12 cellular contexts compared by ENCODE assay signal in genomic region chr9:77847626-77848025, GRCh38.
DNase-seq lines count a peak whose midpoint lies in the region; ATAC-seq and TF ChIP-seq lines count a peak whose summit lies in the region.
"Had no signal": no experiment of that assay in that cellular context is flagged by ENCODE, and none has a peak within 500 bp of the region (broad histone marks: within the 10 kb centered on the region; RNA-seq: fewer than 3 reads in every experiment).

No MANE protein-coding gene starts in this region.

- intact Hi-C loops in ascending aorta (cut with DNase I) (loop anchor here (2.0 to 10.0 kb wide), 5 partner anchors 40 to 1453 kb away; partner anchors contain the start of gene RFK), lower lobe of right lung (cut with DNase I) (no loop called here), tibial artery (cut with DNase I; ENCODE audit: low total_unique reads) (loop anchor here (5.0 kb wide), 1 partner anchor 185 kb away; the partner anchor contains the start of gene GNAQ)

- peaks cover 29% of the 10 kb centered on the region for H3K4me1 Mint-ChIP-seq in activated naive CD8-positive, alpha-beta T cell (ENCODE audit: low read depth)
- peaks cover 26% of the 10 kb centered on the region for H3K4me1 Mint-ChIP-seq in activated naive CD8-positive, alpha-beta T cell treated with anti-CD3 and anti-CD28 coated beads for 36 hours

- H3K4me1 ChIP-seq in ascending aorta (peaks cover 17 to 48% of the 10 kb centered on the region in 2 donors), lower lobe of right lung (peaks cover 73% of the 10 kb centered on the region), tibial artery (peaks cover 0 to 60% (median 53%) of the 10 kb centered on the region in 4 donors)

- no peaks in the 10 kb centered on the region for H3K9me3 ChIP-seq in ascending aorta
- H3K9me3 ChIP-seq in lower lobe of right lung: no peaks in the 10 kb centered on the region
- H3K9me3 ChIP-seq in tibial artery: no peaks in the 10 kb centered on the region

- peaks cover 2% of the 10 kb centered on the region for H3K36me3 Mint-ChIP-seq in activated naive CD8-positive, alpha-beta T cell
- H3K36me3 Mint-ChIP-seq in activated naive CD8-positive, alpha-beta T cell treated with anti-CD3 and anti-CD28 coated beads for 36 hours: peaks cover 3% of the 10 kb centered on the region

- DNase-seq in activated naive CD8-positive, alpha-beta T cell treated with anti-CD3 and anti-CD28 coated beads for 36 hours: no peak
- no peak for DNase-seq in ascending aorta (ENCODE audit: low spot score in 2 of 2)
- no peak for DNase-seq in lower lobe of right lung
- no peak for DNase-seq in tibial artery
- no peak for DNase-seq in stimulated activated CD4-positive, alpha-beta T cell treated with anti-CD3 and anti-CD28 coated beads, Interleukin-2, amount 100 ng/mL, for 24 hours
- no peak for DNase-seq in HuH-7.5 (ENCODE audit: low spot score)
- DNase-seq: activated naive CD4-positive, alpha-beta T cell; DMS79; NCI-H1092 treated with DMSO at 0.1 percent for 48 hours had no signal

- no peaks in the 10 kb centered on the region for H3K36me3 ChIP-seq in ascending aorta
- no peaks in the 10 kb centered on the region for H3K36me3 ChIP-seq in lower lobe of right lung
- H3K36me3 ChIP-seq in tibial artery: no peaks in the 10 kb centered on the region

- H3K27ac ChIP-seq in ascending aorta (peak overlapping the region; percentile 92 to 94), lower lobe of right lung (peak overlapping the region; percentile 76), tibial artery (peak overlapping the region; percentile 72 to 82)

- H3K9me3 Mint-ChIP-seq in activated naive CD8-positive, alpha-beta T cell (ENCODE audit: low read depth): no peaks in the 10 kb centered on the region
- no peaks in the 10 kb centered on the region for H3K9me3 Mint-ChIP-seq in activated naive CD8-positive, alpha-beta T cell treated with anti-CD3 and anti-CD28 coated beads for 36 hours

- H3K27me3 ChIP-seq in ascending aorta (no peaks in the 10 kb centered on the region), lower lobe of right lung (ENCODE audit: low read depth) (no peaks in the 10 kb centered on the region), tibial artery (no peaks in the 10 kb centered on the region)

- ATAC-seq in lower lobe of right lung (no peak), HG03457 (IDR thresholded peaks at IDR 0.05; ENCODE audit: unreplicated experiment) (no peak)
- ATAC-seq: GM12878 had no signal

- peak overlapping the region; percentile 66 for H3K27ac Mint-ChIP-seq in activated naive CD8-positive, alpha-beta T cell
- H3K27ac Mint-ChIP-seq in activated naive CD8-positive, alpha-beta T cell treated with anti-CD3 and anti-CD28 coated beads for 36 hours: no peak overlapping the region

- no peak for TF ChIP-seq CTCF in ascending aorta (IDR thresholded peaks at IDR 0.05)
- TF ChIP-seq CTCF in lower lobe of right lung (IDR thresholded peaks at IDR 0.05): no peak
- TF ChIP-seq CTCF in tibial artery (IDR thresholded peaks at IDR 0.05): no peak

- H3K4me3 Mint-ChIP-seq in activated naive CD8-positive, alpha-beta T cell: no peak overlapping the region
- no peak overlapping the region for H3K4me3 Mint-ChIP-seq in activated naive CD8-positive, alpha-beta T cell treated with anti-CD3 and anti-CD28 coated beads for 36 hours

- H3K27me3 Mint-ChIP-seq in activated naive CD8-positive, alpha-beta T cell: no peaks in the 10 kb centered on the region
- H3K27me3 Mint-ChIP-seq in activated naive CD8-positive, alpha-beta T cell treated with anti-CD3 and anti-CD28 coated beads for 36 hours: no peaks in the 10 kb centered on the region

- H3K4me3 ChIP-seq in ascending aorta: no peak overlapping the region
- H3K4me3 ChIP-seq in lower lobe of right lung: no peak overlapping the region
- no peak overlapping the region for H3K4me3 ChIP-seq in tibial artery
- H3K4me3 ChIP-seq: GM12878 had no signal
